In genomic region chr16:66934138-66934838, GRCh38 we compare ENCODE assay signal across 8 cellular contexts. TPM values are rescaled to one million over a fixed set of nuclear protein-coding genes. Genes with fewer than 3 reads are reported as not detected.
DNase-seq lines count a peak whose midpoint lies in the region; ATAC-seq, FAIRE-seq and TF ChIP-seq lines count a peak whose summit lies in the region.

Gene CIAO2B, minus strand, starts transcription at chr16:66934402. Its CDS starts 38 bp downstream, at chr16:66934364.

- POLR2A ChIA-PET in CD8-positive, alpha-beta memory T cell (lab: Charles Lee): interaction anchor here (1.0 to 1.6 kb wide), 2 partner anchors 9 to 104 kb away, joined by 4 to 5 read pairs; partner anchors contain the start of gene NAE1
- POLR2A ChIA-PET in endothelial cell of umbilical vein (lab: Charles Lee): interaction anchor here (0.5 to 1.6 kb wide), 2 partner anchors 61 to 498 kb away, joined by 3 read pairs; no protein-coding TSS in a partner anchor

- ATAC-seq in GM19467 (IDR thresholded peaks at IDR 0.05; ENCODE audit: unreplicated experiment): peak; percentile 79

- no peaks in the 10 kb centered on the region for H3K36me3 ChIP-seq in CD8-positive, alpha-beta memory T cell (ENCODE audit: insufficient read depth, low read length)
- peaks cover 10% of the 10 kb centered on the region; the same call in 1 of the 2 replicates for H3K36me3 ChIP-seq in OCI-LY1 (ENCODE audit: insufficient read depth, low read length)
- H3K36me3 ChIP-seq in endothelial cell of umbilical vein (ENCODE audit: control insufficient read depth in 2 of 2, extremely low read depth in 1 of 2, insufficient read depth in 2 of 2, low read length in 2 of 2): no peaks in the 10 kb centered on the region

- H3K4me3 ChIP-seq in CD8-positive, alpha-beta memory T cell (ENCODE audit: low read length): peak within 1 kb of the TSS; percentile 91
- H3K4me3 ChIP-seq in OCI-LY1 (ENCODE audit: low read depth, low read length, poor library complexity, severe bottlenecking): peak within 1 kb of the TSS; percentile 97
- peak within 1 kb of the TSS; percentile 22 to 88 (median 83) for H3K4me3 ChIP-seq in endothelial cell of umbilical vein (replicated peaks in 1 of 3; ENCODE audit: insufficient read depth in 1 of 3, low read depth in 1 of 3, low read length in 3 of 3)

- dilution Hi-C loops in endothelial cell of umbilical vein (cut with MboI; ENCODE audit: extremely low pct_ligation_motif_present, low sequenced_read_pairs): no loop called here

- no peaks in the 10 kb centered on the region for H3K9me2 ChIP-seq in OCI-LY1 (ENCODE audit: low read depth, low read length)

- peaks cover 0 to 63% (median 7%) of the 10 kb centered on the region in 3 donors for H3K36me3 Mint-ChIP-seq in CD8-positive, alpha-beta memory T cell

- H2AFZ ChIP-seq in OCI-LY1 (ENCODE audit: low read length) (no peak within 1 kb of the TSS), endothelial cell of umbilical vein (ENCODE audit: low read depth, low read length) (peak within 1 kb of the TSS; percentile 63)

- H3K27me3 Mint-ChIP-seq in CD8-positive, alpha-beta memory T cell: peaks cover 0 to 3% of the 10 kb centered on the region in 2 donors

- H3K4me1 ChIP-seq in CD8-positive, alpha-beta memory T cell (ENCODE audit: insufficient read depth, low read length): peaks cover 34% of the 10 kb centered on the region
- H3K4me1 ChIP-seq in OCI-LY1 (ENCODE audit: insufficient read depth, low read length, severe bottlenecking): peaks cover 23% of the 10 kb centered on the region
- H3K4me1 ChIP-seq in endothelial cell of umbilical vein (ENCODE audit: control insufficient read depth, extremely low read depth, insufficient read depth, low read length): peaks cover 7% of the 10 kb centered on the region

- H3K9me3 ChIP-seq in CD8-positive, alpha-beta memory T cell (ENCODE audit: low read length): no peaks in the 10 kb centered on the region
- H3K9me3 ChIP-seq in OCI-LY1 (ENCODE audit: low read length) (no peaks in the 10 kb centered on the region), endothelial cell of umbilical vein (replicated peaks; ENCODE audit: control insufficient read depth, insufficient read depth, low read length) (no peaks in the 10 kb centered on the region)

- TF ChIP-seq CTCF in OCI-LY1 (IDR thresholded peaks at IDR 0.05; ENCODE audit: low read length) (no peak), endothelial cell of umbilical vein (IDR thresholded peaks at IDR 0.05; ENCODE audit: extremely low read depth in 1 of 2, insufficient read depth in 1 of 2, low read depth in 1 of 2, low read length in 2 of 2) (no peak)

- no peaks in the 10 kb centered on the region for H3K9me1 ChIP-seq in endothelial cell of umbilical vein (replicated peaks; ENCODE audit: control insufficient read depth, extremely low read depth, insufficient read depth, low read length)

- CTCF ChIA-PET in CD8-positive, alpha-beta memory T cell (lab: Charles Lee): no interaction called here
- CTCF ChIA-PET in endothelial cell of umbilical vein (lab: Charles Lee): interaction anchor here (0.8 to 2.4 kb wide), 3 partner anchors 9 to 221 kb away, joined by 3 to 12 read pairs (median 6); partner anchors contain the start of gene RRAD

- H4K20me1 ChIP-seq in OCI-LY1 (ENCODE audit: insufficient read depth, low read length): no peaks in the 10 kb centered on the region
- H4K20me1 ChIP-seq in endothelial cell of umbilical vein (replicated peaks; ENCODE audit: control insufficient read depth, extremely low read depth, insufficient read depth, low read length): no peaks in the 10 kb centered on the region

- H3K9ac ChIP-seq in OCI-LY1 (ENCODE audit: low read length) (peak within 1 kb of the TSS; percentile 97), endothelial cell of umbilical vein (replicated peaks; ENCODE audit: extremely low read depth, insufficient read depth, low read length) (peak within 1 kb of the TSS; percentile 79)

- intact Hi-C loops in endothelial cell of umbilical vein (cut with micrococcal nuclease): no loop called here

- TF ChIP-seq POLR2A in endothelial cell of umbilical vein (IDR thresholded peaks at IDR 0.05; ENCODE audit: low read depth, low read length): peak; percentile 84

- peak within 1 kb of the TSS; percentile 98 for H3K4me2 ChIP-seq in OCI-LY1 (ENCODE audit: low read length)
- peak within 1 kb of the TSS; percentile 84 for H3K4me2 ChIP-seq in endothelial cell of umbilical vein (ENCODE audit: insufficient read depth, low read length)

- no peaks in the 10 kb centered on the region for H3K79me2 ChIP-seq in OCI-LY1 (ENCODE audit: insufficient read depth, low read length)
- H3K79me2 ChIP-seq in endothelial cell of umbilical vein (ENCODE audit: control insufficient read depth, insufficient read depth, low read length): peaks cover 20% of the 10 kb centered on the region

- FAIRE-seq in endothelial cell of umbilical vein (lab: Jason Lieb, UNC): peak; percentile 84

- H3K4me3 Mint-ChIP-seq in CD8-positive, alpha-beta memory T cell: peak within 1 kb of the TSS; percentile 97 to 99 (median 97)

- peak within 1 kb of the TSS; percentile 95 to 99 (median 98) for H3K27ac Mint-ChIP-seq in CD8-positive, alpha-beta memory T cell

- H3K27ac ChIP-seq in CD8-positive, alpha-beta memory T cell (ENCODE audit: low read depth, low read length): peak within 1 kb of the TSS; percentile 87
- H3K27ac ChIP-seq in OCI-LY1 (ENCODE audit: low read depth, low read length, poor library complexity, severe bottlenecking) (no peak within 1 kb of the TSS), endothelial cell of umbilical vein (ENCODE audit: insufficient read depth, low read depth, low read length) (peak within 1 kb of the TSS; percentile 67)

- peaks cover 51 to 71% (median 53%) of the 10 kb centered on the region in 3 donors for H3K4me1 Mint-ChIP-seq in CD8-positive, alpha-beta memory T cell

- no peaks in the 10 kb centered on the region for H3K27me3 ChIP-seq in CD8-positive, alpha-beta memory T cell (ENCODE audit: insufficient read depth, low read length, poor library complexity, severe bottlenecking)
- H3K27me3 ChIP-seq in OCI-LY1 (ENCODE audit: insufficient read depth, low read length) (no peaks in the 10 kb centered on the region), endothelial cell of umbilical vein (ENCODE audit: control insufficient read depth in 2 of 2, insufficient read depth in 2 of 2, low read length in 2 of 2) (no peaks in the 10 kb centered on the region)

- DNase-seq in CD8-positive, alpha-beta memory T cell: peak; percentile 81 to 92 (median 89)
- DNase-seq in HT-29 (ENCODE audit: low spot score): peak; percentile 82
- DNase-seq in activated T-cell treated with anti-CD3 and anti-CD28 coated beads for 1 hour (ENCODE audit: low read depth): peak; percentile 87
- peak; percentile 87 for DNase-seq in endothelial cell of umbilical vein (ENCODE audit: low read depth, low spot score)
- DNase-seq in middle frontal gyrus (ENCODE audit: extremely low spot score, low spot score): peak; percentile 83
- DNase-seq in stimulated activated CD8-positive, alpha-beta memory T cell treated with anti-CD3 and anti-CD28 coated beads, Interleukin-2, amount 100 ng/mL, for 1 hour (ENCODE audit: low read depth in 2 of 2): peak; percentile 78 to 82

- no peaks in the 10 kb centered on the region for H3K9me3 Mint-ChIP-seq in CD8-positive, alpha-beta memory T cell

- no peaks in the 10 kb centered on the region for H3F3A ChIP-seq in OCI-LY1 (ENCODE audit: insufficient read depth, low read length)

- BruUV-seq in endothelial cell of umbilical vein (replicated peaks; lab: Mats Ljungman, UMichigan): TSS peak; percentile 51

TF ChIP-seq in endothelial cell of umbilical vein, 7 proteins besides CTCF, POLR2A, EP300 and RAD21:
- TF ChIP-seq POLR2AphosphoS5 (IDR thresholded peaks at IDR 0.05; ENCODE audit: insufficient read depth, low read depth, low read length) (peak; percentile 83), MYC (IDR thresholded peaks at IDR 0.05; ENCODE audit: low read depth, low read length) (no peak), MAX (IDR thresholded peaks at IDR 0.05; ENCODE audit: insufficient read depth, insufficient read length) (peak; percentile 38), JUN (IDR thresholded peaks at IDR 0.05; ENCODE audit: borderline replicate concordance, insufficient read depth, insufficient read length, low read depth) (no peak)

RNA-seq across cellular contexts. Expression of gene CIAO2B, which starts in this region (rescaled TPM):
- total RNA-seq in CD8-positive, alpha-beta memory T cell: 100 to 1,000 TPM; 164 to 176 TPM
- polyA plus RNA-seq in CD8-positive, alpha-beta memory T cell: 132 TPM
- total RNA-seq in HT-29 (2014; rRNA removed; shearing (Covaris generic)): 242 and 281 TPM in 2 replicates
- 78.7 and 85.2 TPM in 2 replicates for total RNA-seq in endothelial cell of umbilical vein
- 314 and 423 TPM in 2 replicates for polyA plus RNA-seq in endothelial cell of umbilical vein
- 227 and 251 TPM in 2 replicates for polyA plus RNA-seq in endothelial cell of umbilical vein (2011; cell fraction: cytosol; rRNA removed)
- 77.1 and 88.7 TPM in 2 replicates for polyA plus RNA-seq in endothelial cell of umbilical vein (2011; cell fraction: nucleus; rRNA removed)
- polyA plus RNA-seq in endothelial cell of umbilical vein (2012): 119 and 151 TPM in 2 replicates
- polyA minus RNA-seq in endothelial cell of umbilical vein: 134 and 146 TPM in 2 replicates
- 80.5 TPM for polyA minus RNA-seq in endothelial cell of umbilical vein (2011; cell fraction: cytosol; rRNA and poly(A)+ RNA removed)
- 11.1 and 15.7 TPM in 2 replicates for polyA minus RNA-seq in endothelial cell of umbilical vein (2011; cell fraction: nucleus; rRNA and poly(A)+ RNA removed)
